In the genomic region with DNA sequence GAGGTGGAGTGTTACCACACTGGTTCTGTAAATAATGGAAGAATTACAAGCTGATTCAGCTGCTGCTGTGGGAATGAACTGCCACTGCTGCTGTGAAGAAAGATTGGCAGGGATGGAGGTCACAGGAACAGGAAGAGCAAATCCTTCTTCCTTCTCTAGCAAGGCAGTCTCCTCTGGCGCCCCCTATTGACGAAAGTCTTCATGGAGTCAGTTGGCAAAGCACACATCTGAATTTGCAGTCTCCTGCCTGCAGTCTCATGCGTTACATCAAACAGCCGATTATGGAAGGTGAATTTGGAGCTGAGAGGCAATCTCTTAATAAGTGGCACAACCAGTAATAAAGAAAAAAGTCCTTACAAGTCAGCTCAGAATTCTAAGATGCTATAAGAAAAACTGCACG, we compare ENCODE assay signal across 9 cellular contexts.
DNase-seq lines count a peak whose midpoint lies in the region; ATAC-seq and TF ChIP-seq lines count a peak whose summit lies in the region.
"Had no signal": no experiment of that assay in that cellular context is flagged by ENCODE, and none has a peak within 500 bp of the region (broad histone marks: within the 10 kb centered on the region; RNA-seq: fewer than 3 reads in every experiment).

No MANE protein-coding gene starts in this region.

- no peak overlapping the region for H3K23ac ChIP-seq in H9 (ENCODE audit: insufficient read length, low read depth, low read length)

- no peaks in the 10 kb centered on the region for H3K23me2 ChIP-seq in H9 (ENCODE audit: insufficient read length, low read depth, low read length, poor library complexity, severe bottlenecking)

- H3T11ph ChIP-seq in H9 (ENCODE audit: low read length): no peak overlapping the region

- peaks cover 18 to 25% of the 10 kb centered on the region in 2 experiments for H3K9me3 Mint-ChIP-seq in H9

- H2BK5ac ChIP-seq in H9 (ENCODE audit: insufficient read length, low read length): no peak overlapping the region

- no peaks in the 10 kb centered on the region for H3K4me1 ChIP-seq in H9 (ENCODE audit: insufficient read depth, low read length)
- H3K4me1 ChIP-seq: HAP-1 had no signal

- H3K14ac ChIP-seq in H9 (ENCODE audit: insufficient read depth, low read length): no peak overlapping the region

- no peak overlapping the region for H2BK15ac ChIP-seq in H9 (ENCODE audit: low read depth, low read length)

- no peaks in the 10 kb centered on the region for H3K79me2 ChIP-seq in H9 (ENCODE audit: insufficient read depth, low read length)

- no peaks in the 10 kb centered on the region for H3K9me3 ChIP-seq in H9 (ENCODE audit: control insufficient read depth, low read depth, low read length)

- H2BK20ac ChIP-seq in H9 (ENCODE audit: low read depth, low read length, poor library complexity, severe bottlenecking): no peak overlapping the region

- H2BK120ac ChIP-seq in H9 (ENCODE audit: low read depth, low read length, poor library complexity, severe bottlenecking): no peak overlapping the region

- no peaks in the 10 kb centered on the region for H3K27me3 ChIP-seq in H9 (ENCODE audit: insufficient read depth, low read length)

- H3K79me1 ChIP-seq in H9 (ENCODE audit: insufficient read depth, low read depth, low read length, poor library complexity, severe bottlenecking): no peaks in the 10 kb centered on the region

- WGBS in H9 (ENCODE audit: extremely low coverage, insufficient read length, low lambda C conversion rate): no CpG with 5 or more reads among the region's 5 CpGs

- H3K36me3 Mint-ChIP-seq in H9 (ENCODE audit: insufficient read depth in 1 of 3, low read depth in 3 of 3): peaks cover 15 to 26% (median 19%) of the 10 kb centered on the region in 3 experiments

- no peak overlapping the region for H3K4ac ChIP-seq in H9 (ENCODE audit: low read depth, low read length)

- no peak overlapping the region for H4K91ac ChIP-seq in H9 (ENCODE audit: insufficient read length, low read depth, low read length)

- TF ChIP-seq CTCF in AG09309 (IDR thresholded peaks at IDR 0.05; ENCODE audit: control insufficient read depth, insufficient read depth, low read depth, low read length, missing control alignments) (peak; percentile 48), H9 (conservative IDR thresholded peaks at IDR 0.05) (peak; percentile 93), fibroblast of villous mesenchyme (IDR thresholded peaks at IDR 0.05; ENCODE audit: insufficient read depth, low read depth, low read length) (peak; percentile 67)

- H3K27me3 Mint-ChIP-seq in H9 (ENCODE audit: low read depth): peaks cover 1% of the 10 kb centered on the region; the same call in 1 of the 2 replicates

- H4K5ac ChIP-seq in H9 (ENCODE audit: insufficient read length, low read depth, low read length): no peak overlapping the region

- H3K4me3 Mint-ChIP-seq in H9: no peak overlapping the region

- DNase-seq in AG09309 (ENCODE audit: low read depth) (no peak), H9 (peak; percentile 83), SHP77 treated with DMSO at 0.1 percent for 48 hours (lab: John Stamatoyannopoulos, UW) (peak; percentile 61), fibroblast of villous mesenchyme (ENCODE audit: low read depth) (peak; percentile 67), putamen (ENCODE audit: low spot score) (peak; percentile 11)

- H3K4me3 ChIP-seq in AG09309 (ENCODE audit: control insufficient read depth, low read depth, low read length) (no peak overlapping the region), fibroblast of villous mesenchyme (ENCODE audit: low read depth, low read length) (no peak overlapping the region)
- H3K4me3 ChIP-seq: HAP-1 had no signal

- no peaks in the 10 kb centered on the region for H4K20me1 ChIP-seq in H9 (ENCODE audit: control insufficient read depth, insufficient read depth, insufficient read length)

- no peak overlapping the region for H4K8ac ChIP-seq in H9 (replicated peaks; ENCODE audit: insufficient read length, low read depth, low read length)

- no peak overlapping the region for H3K4me2 ChIP-seq in H9 (ENCODE audit: insufficient read depth, insufficient read length, low read length)

- ATAC-seq in GM18520 (IDR thresholded peaks at IDR 0.05; ENCODE audit: unreplicated experiment) (no peak), GM21529 (IDR thresholded peaks at IDR 0.05; ENCODE audit: unreplicated experiment) (no peak), GM21737 (IDR thresholded peaks at IDR 0.05; ENCODE audit: unreplicated experiment) (no peak)

- H3K4me1 Mint-ChIP-seq in H9: peaks cover 9 to 16% of the 10 kb centered on the region in 2 experiments

- H3K18ac ChIP-seq in H9 (ENCODE audit: insufficient read length, low read depth, low read length): no peak overlapping the region

- H3K9ac ChIP-seq in H9 (ENCODE audit: extremely low read depth, insufficient read length, low read length): no peak overlapping the region

- H2AK5ac ChIP-seq in H9 (ENCODE audit: insufficient read length, low read length): no peak overlapping the region

- no peak overlapping the region for H2AFZ ChIP-seq in H9 (ENCODE audit: low read length)

- no peak overlapping the region for H3K56ac ChIP-seq in H9 (ENCODE audit: insufficient read length, low read depth, low read length)

- H3K27ac ChIP-seq in H9 (ENCODE audit: insufficient read length, low read depth, low read length): no peak overlapping the region

- H2BK12ac ChIP-seq in H9 (ENCODE audit: insufficient read length, low read depth, low read length): no peak overlapping the region

- H3K27ac Mint-ChIP-seq in H9: peak overlapping the region in 2 of 3 experiments; percentile 34 to 79; a peak in 2 of 7 replicates
